Comparison of ENCODE assay signal across 2 cellular contexts in the genomic region with DNA sequence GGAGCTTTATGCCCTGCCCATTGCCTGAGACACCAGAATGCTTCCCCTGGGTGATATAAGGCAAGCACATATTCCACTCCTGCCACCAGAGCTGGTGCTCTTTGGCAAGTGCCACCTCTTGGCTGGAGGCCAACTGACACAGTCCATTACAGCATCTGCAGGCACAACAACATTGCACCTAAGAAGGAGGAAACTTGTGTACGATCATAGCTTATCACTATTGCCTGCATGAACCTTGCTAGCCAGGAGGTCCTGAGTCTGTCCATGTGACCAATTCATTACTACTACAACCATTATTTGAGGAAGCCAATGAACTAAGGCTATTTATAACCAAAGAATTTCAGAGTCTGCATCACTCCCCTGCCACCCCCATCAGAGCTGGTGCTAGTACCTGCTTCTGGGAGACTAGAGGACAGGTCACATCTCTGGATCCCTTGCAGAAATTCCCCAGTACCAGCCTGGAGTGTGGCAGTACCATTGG.
TF ChIP-seq lines count a peak whose summit lies in the region.

No MANE protein-coding gene starts in this region.

TF ChIP-seq in GM12891, 5 proteins besides CTCF, POLR2A, EP300 and RAD21 (continued from another document):
- TF ChIP-seq SPI1 (IDR thresholded peaks at IDR 0.05; ENCODE audit: low read depth, low read length), result no peak
- TF ChIP-seq TAF1 (IDR thresholded peaks at IDR 0.05; ENCODE audit: low read depth, low read length), result no peak
- TF ChIP-seq POLR2AphosphoS5 (IDR thresholded peaks at IDR 0.05; ENCODE audit: low read depth, low read length), result no peak

TF ChIP-seq in H1, 55 proteins besides CTCF, POLR2A, EP300 and RAD21 (continued from another document):
- TF ChIP-seq, protein P1, sequence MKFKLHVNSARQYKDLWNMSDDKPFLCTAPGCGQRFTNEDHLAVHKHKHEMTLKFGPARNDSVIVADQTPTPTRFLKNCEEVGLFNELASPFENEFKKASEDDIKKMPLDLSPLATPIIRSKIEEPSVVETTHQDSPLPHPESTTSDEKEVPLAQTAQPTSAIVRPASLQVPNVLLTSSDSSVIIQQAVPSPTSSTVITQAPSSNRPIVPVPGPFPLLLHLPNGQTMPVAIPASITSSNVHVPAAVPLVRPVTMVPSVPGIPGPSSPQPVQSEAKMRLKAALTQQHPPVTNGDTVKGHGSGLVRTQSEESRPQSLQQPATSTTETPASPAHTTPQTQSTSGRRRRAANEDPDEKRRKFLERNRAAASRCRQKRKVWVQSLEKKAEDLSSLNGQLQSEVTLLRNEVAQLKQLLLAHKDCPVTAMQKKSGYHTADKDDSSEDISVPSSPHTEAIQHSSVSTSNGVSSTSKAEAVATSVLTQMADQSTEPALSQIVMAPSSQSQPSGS (IDR thresholded peaks at IDR 0.05; ENCODE audit: low read length), result no peak
- no peak for TF ChIP-seq SIRT6 (IDR thresholded peaks at IDR 0.05; ENCODE audit: low read length)
- no peak for TF ChIP-seq CHD1 (IDR thresholded peaks at IDR 0.05; ENCODE audit: low read depth, low read length)
- no peak for TF ChIP-seq SP1 (IDR thresholded peaks at IDR 0.05; ENCODE audit: low read depth, low read length)
- TF ChIP-seq POLR2AphosphoS5 (IDR thresholded peaks at IDR 0.05; ENCODE audit: low read depth, low read length), result no peak
- no peak for TF ChIP-seq KDM1A (IDR thresholded peaks at IDR 0.05; ENCODE audit: borderline replicate concordance, low read length)
- TF ChIP-seq TAF7 (optimal IDR thresholded peaks at IDR 0.05; ENCODE audit: borderline replicate concordance, low read depth, low read length), result no peak
- no peak for TF ChIP-seq SP4 (IDR thresholded peaks at IDR 0.05; ENCODE audit: low read length)
